Comparison of ENCODE assay signal across 10 cellular contexts in the genomic region with DNA sequence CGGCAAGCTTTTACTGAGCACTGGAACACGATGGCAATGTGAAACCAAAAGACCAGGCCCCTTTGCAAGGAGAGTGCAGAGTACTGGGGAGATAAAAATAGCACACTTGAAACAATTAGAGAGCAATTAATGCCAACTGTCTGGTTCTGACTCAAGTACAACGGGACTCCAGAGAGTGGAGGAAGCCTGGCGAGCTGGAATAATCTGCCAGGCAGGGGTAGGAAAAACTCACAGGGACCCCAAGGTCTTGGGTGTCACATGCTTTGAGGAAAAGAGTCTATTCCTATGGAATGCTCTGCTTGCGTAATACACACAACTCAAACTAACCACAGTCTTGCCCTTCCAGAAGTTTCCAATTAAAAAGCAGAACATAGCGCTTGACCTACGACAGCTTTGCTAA.
DNase-seq lines count a peak whose midpoint lies in the region; ATAC-seq and TF ChIP-seq lines count a peak whose summit lies in the region.
"Had no signal": no experiment of that assay in that cellular context is flagged by ENCODE, and none has a peak within 500 bp of the region (broad histone marks: within the 10 kb centered on the region; RNA-seq: fewer than 3 reads in every experiment).

No MANE protein-coding gene starts in this region.

- TF ChIP-seq POLR2A in breast epithelium (IDR thresholded peaks at IDR 0.05) = no peak
- TF ChIP-seq POLR2A in thyroid gland (IDR thresholded peaks at IDR 0.05) = no peak

- H4K20me1 ChIP-seq in mammary epithelial cell (ENCODE audit: insufficient read depth, low read length) = no peaks in the 10 kb centered on the region

- in situ Hi-C loops in mammary epithelial cell (cut with MboI; ENCODE audit: low sequenced_read_pairs in 2 of 2) = no loop called here

- ATAC-seq in HG03571 (IDR thresholded peaks at IDR 0.05; ENCODE audit: unreplicated experiment) (no peak), HG03139 (IDR thresholded peaks at IDR 0.05; ENCODE audit: unreplicated experiment) (no peak)
- ATAC-seq: A549, HCT116 had no signal

- no peaks in the 10 kb centered on the region for H3K9me3 ChIP-seq in breast epithelium
- H3K9me3 ChIP-seq in mammary epithelial cell (replicated peaks; ENCODE audit: insufficient read depth, low read length) = no peaks in the 10 kb centered on the region
- no peaks in the 10 kb centered on the region for H3K9me3 ChIP-seq in thyroid gland
- H3K9me3 ChIP-seq: A549 had no signal

- WGBS in mammary epithelial cell (ENCODE audit: low coverage, missing lambda C conversion rate) = 54% methylated on average over 7 of the region's 7 CpGs
- WGBS in thyroid gland, 2 donors = 43% methylated on average over 7 of the region's 7 CpGs

- no peaks in the 10 kb centered on the region for H3K79me2 ChIP-seq in mammary epithelial cell (ENCODE audit: insufficient read depth, low read length)

- intact Hi-C loops in breast epithelium (cut with DNase I; ENCODE audit: low total_unique reads) = no loop called here
- intact Hi-C loops in mammary epithelial cell (cut with micrococcal nuclease) = no loop called here
- intact Hi-C loops in thyroid gland (cut with DNase I) = loop anchor here (5.0 kb wide), 1 partner anchor 99 kb away; no protein-coding TSS in a partner anchor

- H3K27me3 ChIP-seq in breast epithelium = no peaks in the 10 kb centered on the region
- peaks cover 7% of the 10 kb centered on the region for H3K27me3 ChIP-seq in mammary epithelial cell (ENCODE audit: insufficient read depth, low read length)
- no peaks in the 10 kb centered on the region for H3K27me3 ChIP-seq in thyroid gland

- no TSS peak for BruUV-seq in mammary epithelial cell (replicated peaks; lab: Mats Ljungman, UMichigan)

- CTCF ChIA-PET in mammary epithelial cell (lab: Charles Lee; ENCODE audit: low non-redundant PET) = interaction anchor here (0.6 kb wide), 1 partner anchor 9 kb away, joined by 3 read pairs; no protein-coding TSS in a partner anchor

- H3K27ac ChIP-seq in breast epithelium (peak overlapping the region; percentile 54 to 66), mammary epithelial cell (ENCODE audit: insufficient read depth, low read depth, low read length) (no peak overlapping the region), thyroid gland (peak overlapping the region; percentile 41 to 76 (median 72))
- H3K27ac ChIP-seq: A549 had no signal

- no peak for TF ChIP-seq CTCF in breast epithelium (IDR thresholded peaks at IDR 0.05)
- TF ChIP-seq CTCF in mammary epithelial cell (conservative IDR thresholded peaks at IDR 0.05 in 1 of 2, IDR thresholded peaks at IDR 0.05 in 1 of 2; ENCODE audit: extremely low read depth in 1 of 2, insufficient read depth in 1 of 2, low read depth in 1 of 2, low read length in 2 of 2) = no peak
- TF ChIP-seq CTCF in thyroid gland (IDR thresholded peaks at IDR 0.05) = no peak

- DNase-seq in breast epithelium (ENCODE audit: low spot score in 2 of 2) (no peak), mammary epithelial cell (no peak), NCI-H69 (lab: John Stamatoyannopoulos, UW) (peak; percentile 64), fibroblast of peridontal ligament (ENCODE audit: extremely low read depth) (peak; percentile 99), thyroid gland (peak; percentile 46 to 50), T-helper 9 cell (no peak)

- dilution Hi-C loops in mammary epithelial cell (cut with HindIII; ENCODE audit: low sequenced_read_pairs) = no loop called here

- H3K36me3 ChIP-seq in breast epithelium (no peaks in the 10 kb centered on the region), mammary epithelial cell (ENCODE audit: insufficient read depth, low read length) (no peaks in the 10 kb centered on the region), thyroid gland (no peaks in the 10 kb centered on the region)

- H2AFZ ChIP-seq in mammary epithelial cell (ENCODE audit: low read depth, low read length) = no peak overlapping the region

- H3K4me3 ChIP-seq in breast epithelium = no peak overlapping the region
- H3K4me3 ChIP-seq in mammary epithelial cell (replicated peaks in 1 of 3; ENCODE audit: insufficient read depth in 1 of 3, low read depth in 2 of 3, low read length in 3 of 3) = no peak overlapping the region
- H3K4me3 ChIP-seq in thyroid gland (replicated peaks in 1 of 3) = no peak overlapping the region
- H3K4me3 ChIP-seq: A549 had no signal

- H3K4me2 ChIP-seq in mammary epithelial cell (ENCODE audit: insufficient read depth, low read depth, low read length) = no peak overlapping the region
- H3K4me2 ChIP-seq: A549 had no signal

- no peak overlapping the region for H3K9ac ChIP-seq in mammary epithelial cell (ENCODE audit: insufficient read depth, low read length)

- peaks cover 0 to 3% of the 10 kb centered on the region in 2 donors for H3K4me1 ChIP-seq in breast epithelium
- no peaks in the 10 kb centered on the region for H3K4me1 ChIP-seq in mammary epithelial cell (ENCODE audit: insufficient read depth, low read length)
- H3K4me1 ChIP-seq in thyroid gland = peaks cover 22 to 28% of the 10 kb centered on the region in 2 donors

Comparison
In these comparisons a context has a peak if more than half of its experiments do, and no peak if none do; other contexts are left out.
1. DNase-seq: peak in NCI-H69 (single experiment), fibroblast of peridontal ligament (single experiment) and thyroid gland (2 of 2); none in breast epithelium (0 of 2), mammary epithelial cell (single experiment) and T-helper 9 cell (single experiment).